Comparison of ENCODE assay signal across 1 cellular context in genomic region chr10:14670551-14671240, GRCh38.
TF ChIP-seq lines count a peak whose summit lies in the region.

No MANE protein-coding gene starts in this region.

TF ChIP-seq in GM23338, 12 proteins besides CTCF, POLR2A, EP300 and RAD21 (continued from another document):
- TF ChIP-seq EZH2 (IDR thresholded peaks at IDR 0.05; ENCODE audit: low read depth, unreplicated experiment) = no peak
- no peak for TF ChIP-seq ZNF331 (CRISPR knock-in tag; IDR thresholded peaks at IDR 0.05; ENCODE audit: low read depth)
- TF ChIP-seq STAT1 (IDR thresholded peaks at IDR 0.05; ENCODE audit: unreplicated experiment) = no peak
- TF ChIP-seq ZNF462 (CRISPR knock-in tag; IDR thresholded peaks at IDR 0.05) = no peak
- no peak for TF ChIP-seq ETS1 (IDR thresholded peaks at IDR 0.05)
- no peak for TF ChIP-seq EZH2phosphoT487 (IDR thresholded peaks at IDR 0.05; ENCODE audit: unreplicated experiment)
- no peak for TF ChIP-seq NANOG (IDR thresholded peaks at IDR 0.05; ENCODE audit: borderline replicate concordance)
